In the genomic region with DNA sequence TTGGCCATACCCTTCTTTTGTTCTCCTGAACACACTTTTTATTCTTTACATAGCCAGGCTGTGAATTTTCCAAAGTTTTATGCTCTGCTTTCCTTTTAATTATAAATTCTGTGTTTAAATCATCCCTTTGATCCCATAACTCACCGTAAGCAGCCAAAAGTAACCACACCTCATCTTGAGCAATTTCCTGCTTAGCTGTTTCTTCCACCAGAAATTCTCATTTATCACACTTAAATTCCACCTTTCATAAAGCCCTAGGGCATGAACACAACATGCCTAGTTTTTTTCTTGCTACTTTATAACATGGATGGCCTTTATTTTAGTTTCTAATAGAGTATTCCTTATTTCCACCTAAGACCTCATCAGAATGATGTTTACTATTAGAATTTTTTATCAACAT, we compare ENCODE assay signal across 17 cellular contexts.
"Had no signal": no experiment of that assay in that cellular context is flagged by ENCODE, and none has a peak within 500 bp of the region (broad histone marks: within the 10 kb centered on the region; RNA-seq: fewer than 3 reads in every experiment).

No MANE protein-coding gene starts in this region.

- ATAC-seq: activated T-cell treated with anti-CD3 and anti-CD28 coated beads, Interleukin-2, amount 50 U/mL, for 72 hours; effector memory CD8-positive, alpha-beta T cell; gastrocnemius medialis; heart right ventricle; left ventricle myocardium superior had no signal

- H3K27ac ChIP-seq: gastrocnemius medialis, heart right ventricle, ovary had no signal

- H3K27me3 ChIP-seq: gastrocnemius medialis, heart right ventricle, ovary had no signal

- H3K4me3 ChIP-seq: gastrocnemius medialis, heart right ventricle, ovary had no signal

- DNase-seq: activated CD4-positive, alpha-beta memory T cell treated with anti-CD3 and anti-CD28 coated beads, Interleukin-2, amount 10 ng/mL, durations not matched to agents 7 days and 5 days; activated CD4-positive, alpha-beta T cell treated with anti-CD3 and anti-CD28 coated beads for 1 hour; activated gamma-delta T cell treated with Interleukin-2 at 50 U/mL for 16 hours; activated naive CD8-positive, alpha-beta T cell treated with anti-CD3 and anti-CD28 coated beads for 36 hours; activated T-cell treated with anti-CD3 and anti-CD28 coated beads, Interleukin-2, amount 50 U/mL, for 72 hours; anterior cingulate cortex; central memory CD4-positive, alpha-beta T cell; effector memory CD8-positive, alpha-beta T cell; erythroblast; gastrocnemius medialis; heart right ventricle; left ventricle myocardium superior; ovary; stimulated activated CD4-positive, alpha-beta T cell treated with anti-CD3 and anti-CD28 coated beads, Interleukin-12 subunit alpha, Interleukin-12 subunit beta, amount 100 ng/mL, for 4 hours; stimulated activated CD4-positive, alpha-beta T cell treated with anti-CD3 and anti-CD28 coated beads, Interleukin-2, amount 100 ng/mL, for 48 hours; stimulated activated CD8-positive, alpha-beta memory T cell treated with anti-CD3 and anti-CD28 coated beads, Interleukin-4, amount 100 ng/mL, for 48 hours; T-helper 9 cell had no signal

- H3K4me1 ChIP-seq: gastrocnemius medialis, heart right ventricle had no signal
